Comparison of ENCODE assay signal across 1 cellular context in genomic region chr12:108175310-108175709, GRCh38.
TF ChIP-seq lines count a peak whose summit lies in the region.

No MANE protein-coding gene starts in this region.

TF ChIP-seq in GM23338, 12 proteins besides CTCF, POLR2A, EP300 and RAD21:
- TF ChIP-seq ZNF462 (CRISPR knock-in tag; IDR thresholded peaks at IDR 0.05) (no peak), NANOG (IDR thresholded peaks at IDR 0.05; ENCODE audit: borderline replicate concordance) (no peak), REST (IDR thresholded peaks at IDR 0.05; ENCODE audit: unreplicated experiment) (no peak), POLR2AphosphoS5 (IDR thresholded peaks at IDR 0.05; ENCODE audit: low read depth) (no peak), EZH2 (IDR thresholded peaks at IDR 0.05; ENCODE audit: low read depth, unreplicated experiment) (no peak), EZH2phosphoT487 (IDR thresholded peaks at IDR 0.05; ENCODE audit: unreplicated experiment) (no peak), STAT1 (IDR thresholded peaks at IDR 0.05; ENCODE audit: unreplicated experiment) (no peak), ZNF331 (CRISPR knock-in tag; IDR thresholded peaks at IDR 0.05; ENCODE audit: low read depth) (no peak), CREB1 (CRISPR knock-in tag; IDR thresholded peaks at IDR 0.05; ENCODE audit: low read depth) (no peak)
- TF ChIP-seq, protein P1, sequence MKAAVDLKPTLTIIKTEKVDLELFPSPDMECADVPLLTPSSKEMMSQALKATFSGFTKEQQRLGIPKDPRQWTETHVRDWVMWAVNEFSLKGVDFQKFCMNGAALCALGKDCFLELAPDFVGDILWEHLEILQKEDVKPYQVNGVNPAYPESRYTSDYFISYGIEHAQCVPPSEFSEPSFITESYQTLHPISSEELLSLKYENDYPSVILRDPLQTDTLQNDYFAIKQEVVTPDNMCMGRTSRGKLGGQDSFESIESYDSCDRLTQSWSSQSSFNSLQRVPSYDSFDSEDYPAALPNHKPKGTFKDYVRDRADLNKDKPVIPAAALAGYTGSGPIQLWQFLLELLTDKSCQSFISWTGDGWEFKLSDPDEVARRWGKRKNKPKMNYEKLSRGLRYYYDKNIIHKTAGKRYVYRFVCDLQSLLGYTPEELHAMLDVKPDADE (IDR thresholded peaks at IDR 0.05): no peak
